In the genomic region with DNA sequence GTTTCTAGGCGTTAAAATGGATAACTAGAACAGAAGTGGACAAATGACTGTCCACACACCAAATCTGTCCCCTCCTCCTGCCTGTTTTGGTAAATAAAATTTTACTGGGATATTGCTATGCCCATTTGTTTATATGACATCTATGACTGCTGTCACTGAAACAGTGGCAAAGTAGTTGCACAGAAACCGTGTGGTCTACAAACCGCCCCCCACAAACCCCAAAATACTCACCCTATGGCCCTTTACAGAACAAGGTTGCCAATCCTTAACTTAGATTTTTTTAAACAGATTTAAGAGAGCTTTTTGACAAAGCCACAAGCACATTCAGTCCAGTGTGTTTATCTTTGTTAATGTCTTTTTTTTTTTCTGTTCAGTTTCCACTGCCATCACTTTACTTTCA, we compare ENCODE assay signal across 19 cellular contexts.
DNase-seq lines count a peak whose midpoint lies in the region; TF ChIP-seq lines count a peak whose summit lies in the region.
"Had no signal": no experiment of that assay in that cellular context is flagged by ENCODE, and none has a peak within 500 bp of the region (broad histone marks: within the 10 kb centered on the region; RNA-seq: fewer than 3 reads in every experiment).

No MANE protein-coding gene starts in this region.

- H3K36me3 ChIP-seq in left ventricle myocardium inferior (peaks cover 9% of the 10 kb centered on the region), neural cell (ENCODE audit: insufficient read depth, low read length) (no peaks in the 10 kb centered on the region), smooth muscle cell (ENCODE audit: low read depth) (no peaks in the 10 kb centered on the region), osteoblast (ENCODE audit: insufficient read depth, low read length) (peaks cover 14% of the 10 kb centered on the region)
- H3K36me3 ChIP-seq: BLaER1 had no signal

- H3K9me2 ChIP-seq in neural cell (ENCODE audit: insufficient read depth, low read length): no peaks in the 10 kb centered on the region

- H3K27me3 ChIP-seq in left ventricle myocardium inferior (ENCODE audit: low read depth): no peaks in the 10 kb centered on the region
- no peaks in the 10 kb centered on the region for H3K27me3 ChIP-seq in neural cell (ENCODE audit: insufficient read depth, low read depth, low read length)
- no peaks in the 10 kb centered on the region for H3K27me3 ChIP-seq in smooth muscle cell (ENCODE audit: low read depth)
- H3K27me3 ChIP-seq in osteoblast (ENCODE audit: insufficient read depth, low read length): no peaks in the 10 kb centered on the region
- H3K27me3 ChIP-seq: BLaER1 had no signal

- intact Hi-C loops in left ventricle myocardium inferior (cut with micrococcal nuclease) (no loop called here), cardiac septum (cut with DNase I) (no loop called here)

- H3K4me2 ChIP-seq in neural cell (ENCODE audit: low read length): no peak overlapping the region
- H3K4me2 ChIP-seq in smooth muscle cell: no peak overlapping the region
- H3K4me2 ChIP-seq in osteoblast (ENCODE audit: insufficient read depth, low read length): no peak overlapping the region
- H3K4me2 ChIP-seq: BLaER1, GM23338 had no signal

- TF ChIP-seq EP300 in neural cell (conservative IDR thresholded peaks at IDR 0.05; ENCODE audit: poor library complexity, severe bottlenecking): no peak

- peak overlapping the region; percentile 86 for H3K27ac ChIP-seq in left ventricle myocardium inferior (replicated peaks)
- H3K27ac ChIP-seq in neural cell (ENCODE audit: low read length): peak overlapping the region; percentile 99
- peak overlapping the region; percentile 87 for H3K27ac ChIP-seq in smooth muscle cell (ENCODE audit: low read depth)
- H3K27ac ChIP-seq in osteoblast (ENCODE audit: low read depth, low read length): no peak overlapping the region
- H3K27ac ChIP-seq: 22Rv1, BLaER1, C4-2B had no signal

- no peak for TF ChIP-seq RAD21 in neural cell (conservative IDR thresholded peaks at IDR 0.05)

- H3K27me3 Mint-ChIP-seq in HFFc6 (ENCODE audit: insufficient read depth): no peaks in the 10 kb centered on the region; the same call in 1 of the 2 replicates
- H3K27me3 Mint-ChIP-seq: B cell had no signal

- H3K9ac ChIP-seq in neural cell (ENCODE audit: low read length): peak overlapping the region; percentile 27
- no peak overlapping the region for H3K9ac ChIP-seq in smooth muscle cell (ENCODE audit: low read depth)
- H3K9ac ChIP-seq: BLaER1 had no signal

- H3K4me3 Mint-ChIP-seq in HFFc6: no peak overlapping the region
- H3K4me3 Mint-ChIP-seq: B cell; CD8-positive, alpha-beta T cell; GM23338; H9 had no signal

- no peak overlapping the region for H3K4me3 ChIP-seq in left ventricle myocardium inferior
- no peak overlapping the region for H3K4me3 ChIP-seq in neural cell (ENCODE audit: low read length)
- no peak overlapping the region for H3K4me3 ChIP-seq in smooth muscle cell
- no peak overlapping the region for H3K4me3 ChIP-seq in osteoblast (ENCODE audit: insufficient read depth, low read length)
- H3K4me3 ChIP-seq: BLaER1, GM23338 had no signal

- peaks cover 94% of the 10 kb centered on the region for H3K4me1 ChIP-seq in left ventricle myocardium inferior
- peaks cover 14% of the 10 kb centered on the region for H3K4me1 ChIP-seq in smooth muscle cell (ENCODE audit: low read depth)
- peaks cover 22% of the 10 kb centered on the region for H3K4me1 ChIP-seq in osteoblast (ENCODE audit: insufficient read depth, low read length)
- H3K4me1 ChIP-seq: BLaER1, Caco-2 had no signal

- 77% methylated on average over 3 of the region's 3 CpGs for WGBS in smooth muscle cell (ENCODE audit: low lambda C conversion rate)

- peaks cover 33% of the 10 kb centered on the region for H3K4me1 Mint-ChIP-seq in HFFc6 (ENCODE audit: low read depth)
- H3K4me1 Mint-ChIP-seq: B cell had no signal

- H3K79me2 ChIP-seq in neural cell (replicated peaks; ENCODE audit: insufficient read depth, low read length): no peaks in the 10 kb centered on the region
- H3K79me2 ChIP-seq in smooth muscle cell (ENCODE audit: low read depth): peaks cover 13% of the 10 kb centered on the region
- peaks cover 39% of the 10 kb centered on the region for H3K79me2 ChIP-seq in osteoblast (ENCODE audit: insufficient read depth, low read length)

- peaks cover 5% of the 10 kb centered on the region; the same call in 1 of the 2 replicates for H3K36me3 Mint-ChIP-seq in HFFc6 (ENCODE audit: low read depth)
- H3K36me3 Mint-ChIP-seq: CD4-positive, CD25-positive, alpha-beta regulatory T cell; CD8-positive, alpha-beta T cell had no signal

- H2AFZ ChIP-seq in neural cell (ENCODE audit: low read depth, low read length) (no peak overlapping the region), smooth muscle cell (ENCODE audit: low read depth) (no peak overlapping the region), osteoblast (ENCODE audit: low read length) (no peak overlapping the region)
- H2AFZ ChIP-seq: GM23338 had no signal

- peaks cover 26% of the 10 kb centered on the region for H3F3A ChIP-seq in neural cell (ENCODE audit: insufficient read depth, low read length, poor library complexity, severe bottlenecking)
- no peaks in the 10 kb centered on the region for H3F3A ChIP-seq in smooth muscle cell (ENCODE audit: low read depth)

- H3K9me3 ChIP-seq in left ventricle myocardium inferior (replicated peaks): no peaks in the 10 kb centered on the region
- H3K9me3 ChIP-seq in neural cell (ENCODE audit: low read length): no peaks in the 10 kb centered on the region
- H3K9me3 ChIP-seq in smooth muscle cell (replicated peaks; ENCODE audit: low read depth): no peaks in the 10 kb centered on the region
- H3K9me3 ChIP-seq in osteoblast (ENCODE audit: low read depth, low read length): no peaks in the 10 kb centered on the region
- H3K9me3 ChIP-seq: BLaER1, Caco-2 had no signal

- H3K9me3 Mint-ChIP-seq in HFFc6: no peaks in the 10 kb centered on the region
- H3K9me3 Mint-ChIP-seq: CD4-positive, CD25-positive, alpha-beta regulatory T cell; CD8-positive, alpha-beta T cell; GM23338; H9 had no signal

- DNase-seq in left ventricle myocardium inferior (no peak), cardiac septum (ENCODE audit: low spot score) (no peak), smooth muscle cell (lab: John Stamatoyannopoulos, UW; ENCODE audit: unreplicated experiment) (no peak), HFFc6 (no peak), osteoblast (ENCODE audit: insufficient read length, low spot score, missing footprints) (no peak)
- DNase-seq: Caco-2; CD4-positive, CD25-positive, alpha-beta regulatory T cell; CD8-positive, alpha-beta T cell; DMS 273 treated with DMSO at 0.1 percent for 48 hours; DMS53; DMS79 treated with DMSO at 0.1 percent for 48 hours; GF-D8; H9 had no signal

- H4K20me1 ChIP-seq in neural cell (ENCODE audit: insufficient read depth) (no peaks in the 10 kb centered on the region), smooth muscle cell (ENCODE audit: low read depth) (peaks cover 5% of the 10 kb centered on the region), osteoblast (ENCODE audit: insufficient read depth, low read length) (no peaks in the 10 kb centered on the region)
- H4K20me1 ChIP-seq: BLaER1 had no signal

- H3K27ac Mint-ChIP-seq in HFFc6: no peak overlapping the region
- H3K27ac Mint-ChIP-seq: B cell; CD4-positive, CD25-positive, alpha-beta regulatory T cell; CD8-positive, alpha-beta T cell; GM23338; H9 had no signal

- TF ChIP-seq CTCF in left ventricle myocardium inferior (IDR thresholded peaks at IDR 0.05; ENCODE audit: borderline replicate concordance): no peak
- no peak for TF ChIP-seq CTCF in neural cell (IDR thresholded peaks at IDR 0.05; ENCODE audit: poor library complexity, severe bottlenecking)
- no peak for TF ChIP-seq CTCF in smooth muscle cell (IDR thresholded peaks at IDR 0.05; ENCODE audit: borderline replicate concordance, insufficient read depth, poor library complexity, severe bottlenecking)
- TF ChIP-seq CTCF in HFFc6 (IDR thresholded peaks at IDR 0.05): no peak
- no peak for TF ChIP-seq CTCF in osteoblast (IDR thresholded peaks at IDR 0.05; ENCODE audit: extremely low read depth, low read depth, low read length)

TF ChIP-seq in neural cell, 6 proteins besides CTCF, POLR2A, EP300 and RAD21:
- TF ChIP-seq EZH2 (IDR thresholded peaks at IDR 0.05; ENCODE audit: borderline replicate concordance, insufficient read depth, low read length, poor library complexity, severe bottlenecking) (no peak), SMC3 (conservative IDR thresholded peaks at IDR 0.05; ENCODE audit: poor library complexity) (no peak), POLR2AphosphoS5 (IDR thresholded peaks at IDR 0.05) (no peak), MXI1 (conservative IDR thresholded peaks at IDR 0.05; ENCODE audit: poor library complexity, severe bottlenecking) (no peak), TAF1 (IDR thresholded peaks at IDR 0.05; ENCODE audit: low read depth) (no peak)
- TF ChIP-seq, protein P1, sequence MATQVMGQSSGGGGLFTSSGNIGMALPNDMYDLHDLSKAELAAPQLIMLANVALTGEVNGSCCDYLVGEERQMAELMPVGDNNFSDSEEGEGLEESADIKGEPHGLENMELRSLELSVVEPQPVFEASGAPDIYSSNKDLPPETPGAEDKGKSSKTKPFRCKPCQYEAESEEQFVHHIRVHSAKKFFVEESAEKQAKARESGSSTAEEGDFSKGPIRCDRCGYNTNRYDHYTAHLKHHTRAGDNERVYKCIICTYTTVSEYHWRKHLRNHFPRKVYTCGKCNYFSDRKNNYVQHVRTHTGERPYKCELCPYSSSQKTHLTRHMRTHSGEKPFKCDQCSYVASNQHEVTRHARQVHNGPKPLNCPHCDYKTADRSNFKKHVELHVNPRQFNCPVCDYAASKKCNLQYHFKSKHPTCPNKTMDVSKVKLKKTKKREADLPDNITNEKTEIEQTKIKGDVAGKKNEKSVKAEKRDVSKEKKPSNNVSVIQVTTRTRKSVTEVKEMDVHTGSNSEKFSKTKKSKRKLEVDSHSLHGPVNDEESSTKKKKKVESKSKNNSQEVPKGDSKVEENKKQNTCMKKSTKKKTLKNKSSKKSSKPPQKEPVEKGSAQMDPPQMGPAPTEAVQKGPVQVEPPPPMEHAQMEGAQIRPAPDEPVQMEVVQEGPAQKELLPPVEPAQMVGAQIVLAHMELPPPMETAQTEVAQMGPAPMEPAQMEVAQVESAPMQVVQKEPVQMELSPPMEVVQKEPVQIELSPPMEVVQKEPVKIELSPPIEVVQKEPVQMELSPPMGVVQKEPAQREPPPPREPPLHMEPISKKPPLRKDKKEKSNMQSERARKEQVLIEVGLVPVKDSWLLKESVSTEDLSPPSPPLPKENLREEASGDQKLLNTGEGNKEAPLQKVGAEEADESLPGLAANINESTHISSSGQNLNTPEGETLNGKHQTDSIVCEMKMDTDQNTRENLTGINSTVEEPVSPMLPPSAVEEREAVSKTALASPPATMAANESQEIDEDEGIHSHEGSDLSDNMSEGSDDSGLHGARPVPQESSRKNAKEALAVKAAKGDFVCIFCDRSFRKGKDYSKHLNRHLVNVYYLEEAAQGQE (IDR thresholded peaks at IDR 0.05; ENCODE audit: borderline replicate concordance): no peak
